In genomic region chr9:136806631-136807201, GRCh38 we compare ENCODE assay signal across 8 cellular contexts. TPM values are rescaled to one million over a fixed set of nuclear protein-coding genes. Genes with fewer than 3 reads are reported as not detected.
DNase-seq lines count a peak whose midpoint lies in the region; ATAC-seq and TF ChIP-seq lines count a peak whose summit lies in the region.

No MANE protein-coding gene starts in this region.

- no peaks in the 10 kb centered on the region for H3K27me3 ChIP-seq in CD8-positive, alpha-beta memory T cell (ENCODE audit: insufficient read depth, low read length, poor library complexity, severe bottlenecking)
- H3K27me3 ChIP-seq in Peyer's patch (no peaks in the 10 kb centered on the region), ovary (no peaks in the 10 kb centered on the region)

- POLR2A ChIA-PET in CD8-positive, alpha-beta memory T cell (lab: Charles Lee), result interaction anchor here (0.5 to 1.3 kb wide), 9 partner anchors 9 to 394 kb away, joined by 3 to 5 read pairs (median 4); partner anchors contain the start of genes MAN1B1, SAPCD2, TMEM141 and TPRN

- no peak for TF ChIP-seq EP300 in ovary (IDR thresholded peaks at IDR 0.05)

- TF ChIP-seq CTCF in Peyer's patch (IDR thresholded peaks at IDR 0.05) (no peak), ovary (IDR thresholded peaks at IDR 0.05) (no peak)

- TF ChIP-seq POLR2A in Peyer's patch (IDR thresholded peaks at IDR 0.05) (no peak), ovary (IDR thresholded peaks at IDR 0.05) (no peak)

- peaks cover 26 to 47% (median 28%) of the 10 kb centered on the region in 3 donors for H3K4me1 Mint-ChIP-seq in CD8-positive, alpha-beta memory T cell

- ATAC-seq in esophagus mucosa, result peak; percentile 2

- H3K9me3 ChIP-seq in CD8-positive, alpha-beta memory T cell (ENCODE audit: low read length), result no peaks in the 10 kb centered on the region
- no peaks in the 10 kb centered on the region for H3K9me3 ChIP-seq in Peyer's patch
- no peaks in the 10 kb centered on the region for H3K9me3 ChIP-seq in ovary

- H3K4me1 ChIP-seq in CD8-positive, alpha-beta memory T cell (ENCODE audit: insufficient read depth, low read length), result peaks cover 29% of the 10 kb centered on the region
- peaks cover 6 to 44% (median 17%) of the 10 kb centered on the region in 4 donors for H3K4me1 ChIP-seq in Peyer's patch
- H3K4me1 ChIP-seq in ovary (ENCODE audit: insufficient read depth), result peaks cover 3% of the 10 kb centered on the region

- no peaks in the 10 kb centered on the region for H3K36me3 ChIP-seq in CD8-positive, alpha-beta memory T cell (ENCODE audit: insufficient read depth, low read length)
- H3K36me3 ChIP-seq in Peyer's patch (peaks cover 0 to 6% (median 0%) of the 10 kb centered on the region in 3 donors), ovary (no peaks in the 10 kb centered on the region)

- peaks cover 0 to 24% (median 3%) of the 10 kb centered on the region in 3 donors for H3K36me3 Mint-ChIP-seq in CD8-positive, alpha-beta memory T cell

- peak overlapping the region; percentile 45 to 97 (median 94) for H3K27ac Mint-ChIP-seq in CD8-positive, alpha-beta memory T cell

- H3K4me3 ChIP-seq in CD8-positive, alpha-beta memory T cell (ENCODE audit: low read length), result peak overlapping the region; percentile 69
- H3K4me3 ChIP-seq in Peyer's patch (peak overlapping the region; percentile 94 to 100 (median 99)), ovary (peak overlapping the region; percentile 94)

- H3K4me3 Mint-ChIP-seq in CD8-positive, alpha-beta memory T cell, result peak overlapping the region; percentile 86 to 95 (median 90)

- no peak for DNase-seq in CD8-positive, alpha-beta memory T cell
- DNase-seq in Peyer's patch, result peak in 1 of 3 donors; percentile 51
- DNase-seq in ovary, result peak in 3 of 5 donors; percentile 15 to 43 (median 36)
- DNase-seq in GM03348 (ENCODE audit: low spot score), result no peak
- DNase-seq in SIG-M5 (lab: John Stamatoyannopoulos, UW), result no peak
- DNase-seq in GF-D8 (lab: John Stamatoyannopoulos, UW), result no peak
- no peak for DNase-seq in NCI-H2227 (lab: John Stamatoyannopoulos, UW; ENCODE audit: unreplicated experiment)

- H3K9me3 Mint-ChIP-seq in CD8-positive, alpha-beta memory T cell, result no peaks in the 10 kb centered on the region

- peak overlapping the region; percentile 65 for H3K27ac ChIP-seq in CD8-positive, alpha-beta memory T cell (ENCODE audit: low read depth, low read length)
- H3K27ac ChIP-seq in Peyer's patch, result peak overlapping the region in 3 of 4 donors; percentile 84 to 97 (median 92)
- peak overlapping the region in 1 of 2 donors; percentile 76 for H3K27ac ChIP-seq in ovary

- H3K27me3 Mint-ChIP-seq in CD8-positive, alpha-beta memory T cell, result peaks cover 0 to 1% of the 10 kb centered on the region in 2 donors

- intact Hi-C loops in ovary (cut with DNase I), result no loop called here

- CTCF ChIA-PET in CD8-positive, alpha-beta memory T cell (lab: Charles Lee), result interaction anchor here (1.0 to 4.1 kb wide), 12 partner anchors 13 to 382 kb away, joined by 3 to 14 read pairs (median 4); partner anchors contain the start of genes AJM1, SSNA1 and TRAF2

- 53 to 61% (median 58%) methylated on average over 25 of the region's 25 CpGs for WGBS in ovary, 3 donors

RNA-seq across cellular contexts. Expression of gene RABL6, which starts 1.0 kb away (rescaled TPM):
- total RNA-seq in CD8-positive, alpha-beta memory T cell, result 100 to 1,000 TPM in 1 of 2 experiments, 10 to 100 TPM in 1; 98.2 to 106 TPM
- polyA plus RNA-seq in CD8-positive, alpha-beta memory T cell, result 20.9 TPM
- total RNA-seq in Peyer's patch (100 to 1,000 TPM in 3 of 4 donors, 10 to 100 TPM in 1; 98.4 to 187 (median 134) TPM), esophagus mucosa (52.6 TPM), ovary (10 to 100 TPM; 25.2 to 65.4 (median 56.2) TPM)
- 10 to 100 TPM; 22.6 to 37.5 TPM for polyA plus RNA-seq in ovary

RNA-seq across cellular contexts. Expression of gene CCDC183, which starts 10.6 kb away (rescaled TPM):
- under 1 TPM in 1 of 2 experiments, not detected in 1; 0.73 TPM for total RNA-seq in CD8-positive, alpha-beta memory T cell
- polyA plus RNA-seq in CD8-positive, alpha-beta memory T cell, result 0.26 TPM
- 10 to 100 TPM; 16.6 to 69.9 (median 46.0) TPM for total RNA-seq in Peyer's patch
- not detected for total RNA-seq in esophagus mucosa
- 10 to 100 TPM in 1 of 7 donors, 1 to 10 TPM in 6; 1.2 to 11.8 (median 6.6) TPM for total RNA-seq in ovary
- 1 to 10 TPM in 1 of 2 donors, under 1 TPM in 1; 0.47 to 3.1 TPM for polyA plus RNA-seq in ovary

RNA-seq across cellular contexts. Expression of gene TMEM141, which starts 15.6 kb away (rescaled TPM):
- total RNA-seq in CD8-positive, alpha-beta memory T cell, result 10 to 100 TPM; 50.1 to 50.6 TPM
- 37.8 TPM for polyA plus RNA-seq in CD8-positive, alpha-beta memory T cell
- 100 to 1,000 TPM in 3 of 4 donors, 10 to 100 TPM in 1; 52.0 to 240 (median 187) TPM for total RNA-seq in Peyer's patch
- total RNA-seq in esophagus mucosa, result 102 TPM
- 100 to 1,000 TPM in 1 of 7 donors, 10 to 100 TPM in 6; 43.1 to 115 (median 64.8) TPM for total RNA-seq in ovary
- 10 to 100 TPM; 23.4 to 64.9 TPM for polyA plus RNA-seq in ovary

RNA-seq across cellular contexts. Expression of gene AJM1, which starts 35.6 kb away (rescaled TPM):
- 1 to 10 TPM; 3.2 TPM for total RNA-seq in CD8-positive, alpha-beta memory T cell
- 0.39 TPM for polyA plus RNA-seq in CD8-positive, alpha-beta memory T cell
- total RNA-seq in Peyer's patch (10 to 100 TPM in 2 of 4 donors, 1 to 10 TPM in 2; 4.1 to 17.4 (median 9.2) TPM), esophagus mucosa (1.1 TPM), ovary (1 to 10 TPM in 5 of 7 donors, under 1 TPM in 2; 0.48 to 2.4 (median 1.4) TPM)
- polyA plus RNA-seq in ovary, result under 1 TPM in 1 of 2 donors, not detected in 1; 0.93 TPM

RNA-seq across cellular contexts. Expression of gene LCN15, which starts 42.4 kb away (rescaled TPM):
- not detected for total RNA-seq in CD8-positive, alpha-beta memory T cell
- polyA plus RNA-seq in CD8-positive, alpha-beta memory T cell, result not detected
- total RNA-seq in Peyer's patch (1 to 10 TPM in 2 of 4 donors, not detected in 2; 1.5 to 9.3 TPM), esophagus mucosa (not detected), ovary (not detected)
- not detected for polyA plus RNA-seq in ovary

Comparison
In these comparisons a context has a peak if more than half of its experiments do, and no peak if none do; other contexts are left out.
1. DNase-seq: peak in ovary (3 of 5); none in CD8-positive, alpha-beta memory T cell (0 of 5), GM03348 (single experiment), SIG-M5 (single experiment), GF-D8 (single experiment) and NCI-H2227 (single experiment).
2. Peak in every context shown above with its lines, with median percentiles within 50 percentile points of each other: H3K4me3 ChIP-seq.